Comparison of ENCODE assay signal across 7 cellular contexts in genomic region chr11:103028304-103029020, GRCh38.
A peak's percentile ranks its signal among the peaks of the same experiment; 100 is the strongest.
DNase-seq lines count a peak whose midpoint lies in the region; ATAC-seq lines count a peak whose summit lies in the region.
"Not testable (repeated sequence)": the region's sequence is repeated elsewhere in the genome, so short reads cannot be mapped to it uniquely, and the experiment has no call there.

No MANE protein-coding gene starts in this region.

- H3K4me1 Mint-ChIP-seq in T-helper 2 cell treated with Interferon-gamma antibody and Interleukin-4, amounts not matched to agents 5 μg/mL and 100 μg/mL, for 36 hours (ENCODE audit: low read depth): peaks cover 16% of the 10 kb centered on the region
- H3K4me1 Mint-ChIP-seq in activated naive CD8-positive, alpha-beta T cell treated with anti-CD3 and anti-CD28 coated beads for 36 hours: peaks cover 23% of the 10 kb centered on the region

- ATAC-seq in GM18520 (IDR thresholded peaks at IDR 0.05; ENCODE audit: unreplicated experiment) (peak; percentile 97), GM19438 (IDR thresholded peaks at IDR 0.05; ENCODE audit: low read depth, unreplicated experiment) (peak; percentile 82), GM21737 (IDR thresholded peaks at IDR 0.05; ENCODE audit: unreplicated experiment) (peak; percentile 90), HG02973 (IDR thresholded peaks at IDR 0.05; ENCODE audit: unreplicated experiment) (peak; percentile 98), HG03432 (IDR thresholded peaks at IDR 0.05; ENCODE audit: unreplicated experiment) (peak; percentile 98)

- DNase-seq in T-helper 2 cell treated with Interferon-gamma antibody and Interleukin-4, amounts not matched to agents 5 μg/mL and 100 μg/mL, for 36 hours (ENCODE audit: low spot score): peak; percentile 26
- peak; percentile 28 for DNase-seq in activated naive CD8-positive, alpha-beta T cell treated with anti-CD3 and anti-CD28 coated beads for 36 hours

- peak overlapping the region; percentile 20 for H3K4me3 Mint-ChIP-seq in T-helper 2 cell treated with Interferon-gamma antibody and Interleukin-4, amounts not matched to agents 5 μg/mL and 100 μg/mL, for 36 hours
- H3K4me3 Mint-ChIP-seq in activated naive CD8-positive, alpha-beta T cell treated with anti-CD3 and anti-CD28 coated beads for 36 hours: not testable (repeated sequence)

- peak overlapping the region; percentile 83 for H3K27ac Mint-ChIP-seq in T-helper 2 cell treated with Interferon-gamma antibody and Interleukin-4, amounts not matched to agents 5 μg/mL and 100 μg/mL, for 36 hours
- peak overlapping the region; percentile 85 for H3K27ac Mint-ChIP-seq in activated naive CD8-positive, alpha-beta T cell treated with anti-CD3 and anti-CD28 coated beads for 36 hours

- not testable (repeated sequence) for H3K9me3 Mint-ChIP-seq in T-helper 2 cell treated with Interferon-gamma antibody and Interleukin-4, amounts not matched to agents 5 μg/mL and 100 μg/mL, for 36 hours; activated naive CD8-positive, alpha-beta T cell treated with anti-CD3 and anti-CD28 coated beads for 36 hours

- H3K36me3 Mint-ChIP-seq in T-helper 2 cell treated with Interferon-gamma antibody and Interleukin-4, amounts not matched to agents 5 μg/mL and 100 μg/mL, for 36 hours (ENCODE audit: low read depth); activated naive CD8-positive, alpha-beta T cell treated with anti-CD3 and anti-CD28 coated beads for 36 hours: not testable (repeated sequence)

- not testable (repeated sequence) for H3K27me3 Mint-ChIP-seq in T-helper 2 cell treated with Interferon-gamma antibody and Interleukin-4, amounts not matched to agents 5 μg/mL and 100 μg/mL, for 36 hours (ENCODE audit: low read depth)
- peaks cover 17% of the 10 kb centered on the region for H3K27me3 Mint-ChIP-seq in activated naive CD8-positive, alpha-beta T cell treated with anti-CD3 and anti-CD28 coated beads for 36 hours

Comparison
In these comparisons a context has a peak if more than half of its experiments do, and no peak if none do; other contexts are left out.
1. Peak in every context shown above with its lines: DNase-seq and ATAC-seq.